In the genomic region with DNA sequence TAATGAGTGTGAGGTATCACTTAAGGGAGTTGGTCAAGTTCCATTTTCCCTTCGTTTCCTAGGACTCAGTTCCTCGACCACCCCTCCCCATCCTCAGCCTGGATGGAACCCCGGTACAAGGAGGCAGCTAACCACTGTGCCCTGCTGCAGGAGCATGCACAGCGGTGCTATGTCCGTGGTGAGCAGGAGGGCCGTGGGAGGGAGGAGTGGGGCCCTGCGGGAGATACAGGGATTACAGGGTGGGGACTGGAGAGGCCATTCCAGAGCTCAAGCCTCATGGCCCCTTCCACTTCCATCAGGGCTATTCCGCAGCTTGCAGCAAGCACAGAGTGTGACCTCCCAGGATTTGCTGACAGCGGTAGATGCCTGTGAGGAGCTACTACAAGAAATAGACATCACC, we compare ENCODE assay signal across 1 cellular context.
TF ChIP-seq lines count a peak whose summit lies in the region.

No MANE protein-coding gene starts in this region.

TF ChIP-seq in HCT116, 20 proteins besides CTCF, POLR2A, EP300 and RAD21 (continued from another document):
- TF ChIP-seq, protein P1, sequence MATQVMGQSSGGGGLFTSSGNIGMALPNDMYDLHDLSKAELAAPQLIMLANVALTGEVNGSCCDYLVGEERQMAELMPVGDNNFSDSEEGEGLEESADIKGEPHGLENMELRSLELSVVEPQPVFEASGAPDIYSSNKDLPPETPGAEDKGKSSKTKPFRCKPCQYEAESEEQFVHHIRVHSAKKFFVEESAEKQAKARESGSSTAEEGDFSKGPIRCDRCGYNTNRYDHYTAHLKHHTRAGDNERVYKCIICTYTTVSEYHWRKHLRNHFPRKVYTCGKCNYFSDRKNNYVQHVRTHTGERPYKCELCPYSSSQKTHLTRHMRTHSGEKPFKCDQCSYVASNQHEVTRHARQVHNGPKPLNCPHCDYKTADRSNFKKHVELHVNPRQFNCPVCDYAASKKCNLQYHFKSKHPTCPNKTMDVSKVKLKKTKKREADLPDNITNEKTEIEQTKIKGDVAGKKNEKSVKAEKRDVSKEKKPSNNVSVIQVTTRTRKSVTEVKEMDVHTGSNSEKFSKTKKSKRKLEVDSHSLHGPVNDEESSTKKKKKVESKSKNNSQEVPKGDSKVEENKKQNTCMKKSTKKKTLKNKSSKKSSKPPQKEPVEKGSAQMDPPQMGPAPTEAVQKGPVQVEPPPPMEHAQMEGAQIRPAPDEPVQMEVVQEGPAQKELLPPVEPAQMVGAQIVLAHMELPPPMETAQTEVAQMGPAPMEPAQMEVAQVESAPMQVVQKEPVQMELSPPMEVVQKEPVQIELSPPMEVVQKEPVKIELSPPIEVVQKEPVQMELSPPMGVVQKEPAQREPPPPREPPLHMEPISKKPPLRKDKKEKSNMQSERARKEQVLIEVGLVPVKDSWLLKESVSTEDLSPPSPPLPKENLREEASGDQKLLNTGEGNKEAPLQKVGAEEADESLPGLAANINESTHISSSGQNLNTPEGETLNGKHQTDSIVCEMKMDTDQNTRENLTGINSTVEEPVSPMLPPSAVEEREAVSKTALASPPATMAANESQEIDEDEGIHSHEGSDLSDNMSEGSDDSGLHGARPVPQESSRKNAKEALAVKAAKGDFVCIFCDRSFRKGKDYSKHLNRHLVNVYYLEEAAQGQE (IDR thresholded peaks at IDR 0.05; ENCODE audit: low read depth), result no peak
- TF ChIP-seq FOSL1 (IDR thresholded peaks at IDR 0.05; ENCODE audit: low read depth), result no peak
- TF ChIP-seq YY1 (IDR thresholded peaks at IDR 0.05; ENCODE audit: extremely low read depth, insufficient replicate concordance, low read depth, low read length), result no peak
